Comparison of ENCODE assay signal across 17 cellular contexts in the genomic region with DNA sequence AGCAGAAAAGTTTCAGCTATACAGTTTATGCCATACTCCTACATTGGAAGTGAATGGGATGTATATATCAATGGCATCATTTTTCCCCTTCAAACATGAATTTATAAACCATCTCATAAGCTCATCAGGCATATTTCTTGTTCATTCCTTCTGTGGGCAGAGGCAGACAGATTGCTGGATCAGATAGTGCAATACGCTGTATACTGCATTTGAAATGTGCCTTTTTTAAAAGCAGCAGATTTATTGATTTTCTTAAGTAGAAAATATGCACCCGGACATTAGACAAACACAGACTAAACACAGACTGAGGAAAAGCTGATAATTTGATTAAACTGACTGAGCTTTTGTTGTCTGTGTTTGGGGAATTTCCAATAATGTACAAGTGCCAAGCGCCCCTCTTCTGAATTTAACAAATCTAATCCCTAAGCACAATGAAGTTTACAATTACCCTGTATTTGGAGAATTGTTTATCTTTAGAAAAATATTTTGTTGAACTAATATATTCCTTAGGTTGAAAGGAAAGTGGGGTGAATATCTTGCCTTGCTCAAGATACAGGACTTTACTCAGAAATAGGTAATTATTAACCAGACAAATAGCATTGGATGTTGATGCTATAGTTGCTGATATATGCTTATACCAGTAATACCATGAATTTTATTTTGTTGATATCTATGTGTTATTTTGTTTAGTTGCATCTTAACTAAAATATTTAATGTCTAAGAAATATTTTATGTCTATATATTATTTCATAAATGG.
"Had no signal": no experiment of that assay in that cellular context is flagged by ENCODE, and none has a peak within 500 bp of the region (broad histone marks: within the 10 kb centered on the region; RNA-seq: fewer than 3 reads in every experiment).

No MANE protein-coding gene starts in this region.

- H3K27ac Mint-ChIP-seq: activated naive CD4-positive, alpha-beta T cell treated with anti-CD3 and anti-CD28 coated beads, Interleukin-2, amount 50 U/mL, for 24 hours; mesothelial cell of epicardium; nephron had no signal

- H3K27me3 Mint-ChIP-seq: activated naive CD4-positive, alpha-beta T cell treated with anti-CD3 and anti-CD28 coated beads, Interleukin-2, amount 50 U/mL, for 24 hours; central memory CD8-positive, alpha-beta T cell had no signal

- H3K4me3 Mint-ChIP-seq: activated naive CD4-positive, alpha-beta T cell treated with anti-CD3 and anti-CD28 coated beads, Interleukin-2, amount 50 U/mL, for 24 hours; central memory CD8-positive, alpha-beta T cell; mesothelial cell of epicardium; nephron had no signal

- FAIRE-seq: keratinocyte had no signal

- H3K9me3 Mint-ChIP-seq: activated naive CD4-positive, alpha-beta T cell treated with anti-CD3 and anti-CD28 coated beads, Interleukin-2, amount 50 U/mL, for 24 hours; mesothelial cell of epicardium; nephron had no signal

- DNase-seq: activated CD4-positive, alpha-beta T cell treated with anti-CD3 and anti-CD28 coated beads, Interleukin-2, amount 50 U/mL, for 48 hours; activated gamma-delta T cell; foreskin keratinocyte; retina; stimulated activated CD4-positive, alpha-beta T cell treated with anti-CD3 and anti-CD28 coated beads, Interleukin-12 subunit alpha, Interleukin-12 subunit beta, amount 100 ng/mL, for 4 hours; stimulated activated CD4-positive, alpha-beta T cell treated with anti-CD3 and anti-CD28 coated beads, Interleukin-1b, Interleukin-23, amount 100 ng/mL, for 48 hours; stimulated activated CD8-positive, alpha-beta memory T cell treated with anti-CD3 and anti-CD28 coated beads, Interleukin-4, amount 100 ng/mL, for 48 hours; stimulated activated naive CD8-positive, alpha-beta T cell treated with anti-CD3 and anti-CD28 coated beads, Interleukin-15, Interleukin-2, amounts not matched to agents 100 U/mL and 50 U/mL, for 24 hours; substantia nigra; tibial artery; WERI-Rb-1 had no signal

- ATAC-seq: foreskin keratinocyte; left lobe of liver; stimulated activated naive CD8-positive, alpha-beta T cell treated with anti-CD3 and anti-CD28 coated beads, Interleukin-15, Interleukin-2, amounts not matched to agents 100 U/mL and 50 U/mL, for 24 hours had no signal

- H3K36me3 Mint-ChIP-seq: activated naive CD4-positive, alpha-beta T cell treated with anti-CD3 and anti-CD28 coated beads, Interleukin-2, amount 50 U/mL, for 24 hours; mesothelial cell of epicardium had no signal

- H3K4me1 Mint-ChIP-seq: activated naive CD4-positive, alpha-beta T cell treated with anti-CD3 and anti-CD28 coated beads, Interleukin-2, amount 50 U/mL, for 24 hours; central memory CD8-positive, alpha-beta T cell had no signal
